ENCODE assay signal across 15 cellular contexts in genomic region chr2:99571609-99572344, GRCh38.
DNase-seq lines count a peak whose midpoint lies in the region; ATAC-seq and TF ChIP-seq lines count a peak whose summit lies in the region.
"Had no signal": no experiment of that assay in that cellular context is flagged by ENCODE, and none has a peak within 500 bp of the region (broad histone marks: within the 10 kb centered on the region; RNA-seq: fewer than 3 reads in every experiment).

No MANE protein-coding gene starts in this region.

- TF ChIP-seq CTCF in osteoblast (IDR thresholded peaks at IDR 0.05; ENCODE audit: extremely low read depth, low read depth, low read length), result no peak
- TF ChIP-seq CTCF in SK-N-SH (IDR thresholded peaks at IDR 0.05), result no peak

- no peak for ATAC-seq in GM19397 (IDR thresholded peaks at IDR 0.05; ENCODE audit: unreplicated experiment)
- ATAC-seq: GM12878, lower lobe of right lung had no signal

- no peak overlapping the region for H2BK12ac ChIP-seq in trophoblast cell (ENCODE audit: low read length)

- no peak overlapping the region for H4K91ac ChIP-seq in trophoblast cell (ENCODE audit: low read depth, low read length)

- whole genome bisulfite sequencing in SK-N-SH (ENCODE audit: low lambda C conversion rate), result 34% methylated on average over 5 of the region's 5 CpGs
- no CpG with 5 or more reads among the region's 5 CpGs for whole genome bisulfite sequencing in trophoblast cell (ENCODE audit: extremely low coverage, insufficient coverage, insufficient read length)

- H3K27me3 ChIP-seq in osteoblast (ENCODE audit: insufficient read depth, low read length) (no peaks in the 10 kb centered on the region), SK-N-SH (ENCODE audit: insufficient read depth) (no peaks in the 10 kb centered on the region), trophoblast cell (ENCODE audit: insufficient read depth, low read length) (no peaks in the 10 kb centered on the region)
- H3K27me3 ChIP-seq: pancreas had no signal

- H3F3A ChIP-seq in SK-N-SH (replicated peaks; ENCODE audit: insufficient read depth), result no peaks in the 10 kb centered on the region

- H2AK5ac ChIP-seq in trophoblast cell (ENCODE audit: low read length), result no peak overlapping the region

- CTCF ChIA-PET in SK-N-SH (lab: Yijun Ruan, JAX), result interaction anchor here (1.1 to 2.1 kb wide), 3 partner anchors 12 to 689 kb away, joined by 4 to 14 read pairs (median 5); no protein-coding TSS in a partner anchor

- no peaks in the 10 kb centered on the region for H3K79me1 ChIP-seq in trophoblast cell (ENCODE audit: low read length)

- H3K14ac ChIP-seq in trophoblast cell (ENCODE audit: low read length), result no peak overlapping the region

- H3K18ac ChIP-seq in trophoblast cell (ENCODE audit: low read length), result no peak overlapping the region

- H3K36me3 ChIP-seq in osteoblast (ENCODE audit: insufficient read depth, low read length) (no peaks in the 10 kb centered on the region), SK-N-SH (replicated peaks in 1 of 2; ENCODE audit: control insufficient read depth in 1 of 2, insufficient read depth in 2 of 2, low read length in 1 of 2) (no peaks in the 10 kb centered on the region), trophoblast cell (ENCODE audit: control insufficient read depth in 1 of 2, insufficient read depth in 2 of 2, low read length in 2 of 2) (no peaks in the 10 kb centered on the region)
- H3K36me3 ChIP-seq: pancreas had no signal

- H3K9me2 ChIP-seq in SK-N-SH, result no peaks in the 10 kb centered on the region

- H3K23ac ChIP-seq in trophoblast cell (ENCODE audit: low read length), result no peak overlapping the region

- no peak overlapping the region for H4K8ac ChIP-seq in trophoblast cell (ENCODE audit: low read depth, low read length)

- no peak for TF ChIP-seq RAD21 in SK-N-SH (IDR thresholded peaks at IDR 0.05; ENCODE audit: low read length)

- no peak overlapping the region for H3K4me3 ChIP-seq in osteoblast (ENCODE audit: insufficient read depth, low read length)
- no peak overlapping the region for H3K4me3 ChIP-seq in SK-N-SH (ENCODE audit: low read depth in 2 of 2, low read length in 1 of 2)
- H3K4me3 ChIP-seq in trophoblast cell (ENCODE audit: low read depth, low read length), result no peak overlapping the region
- H3K4me3 ChIP-seq: GM12878, lower lobe of right lung, pancreas had no signal

- DNase-seq in EL (peak; percentile 8), NCI-H1930 (lab: John Stamatoyannopoulos, UW) (peak; percentile 80 to 81), NCI-H82 treated with DMSO at 0.1 percent for 48 hours (lab: John Stamatoyannopoulos, UW; ENCODE audit: unreplicated experiment) (peak; percentile 71), osteoblast (ENCODE audit: insufficient read length, low spot score, missing footprints) (peak; percentile 52), SK-N-SH (no peak), trophoblast cell (no peak), dedifferentiated amniotic fluid mesenchymal stem cell (ENCODE audit: extremely low spot score) (no peak)
- DNase-seq: activated CD4-positive, alpha-beta T cell treated with anti-CD3 and anti-CD28 coated beads, Interleukin-2, amount 50 U/mL, for 48 hours; CD4-positive, alpha-beta memory T cell; lower lobe of right lung; pancreas; T-helper 9 cell had no signal

- POLR2A ChIA-PET in SK-N-SH (lab: Yijun Ruan, JAX), result no interaction called here

- H3K9ac ChIP-seq in SK-N-SH (no peak overlapping the region), trophoblast cell (ENCODE audit: low read length) (no peak overlapping the region)

- H3K4ac ChIP-seq in trophoblast cell (ENCODE audit: low read depth, low read length), result no peak overlapping the region

- H2AFZ ChIP-seq in osteoblast (ENCODE audit: low read length) (no peak overlapping the region), SK-N-SH (ENCODE audit: low read depth) (no peak overlapping the region), trophoblast cell (ENCODE audit: insufficient read depth, low read length, poor library complexity) (no peak overlapping the region)

- H3K9me3 ChIP-seq in osteoblast (ENCODE audit: low read depth, low read length) (no peaks in the 10 kb centered on the region), SK-N-SH (no peaks in the 10 kb centered on the region), trophoblast cell (ENCODE audit: insufficient read depth, low read depth, low read length) (no peaks in the 10 kb centered on the region)
- H3K9me3 ChIP-seq: lower lobe of right lung, pancreas had no signal

- H3K4me1 ChIP-seq in osteoblast (ENCODE audit: insufficient read depth, low read length) (peaks cover 3% of the 10 kb centered on the region), SK-N-SH (ENCODE audit: control insufficient read depth in 1 of 2, insufficient read depth in 2 of 2, low read depth in 1 of 2, low read length in 1 of 2) (no peaks in the 10 kb centered on the region), trophoblast cell (ENCODE audit: control insufficient read depth in 1 of 2, insufficient read depth in 2 of 2, low read length in 2 of 2) (no peaks in the 10 kb centered on the region)
- H3K4me1 ChIP-seq: lower lobe of right lung, pancreas had no signal

- no peak overlapping the region for H3K4me2 ChIP-seq in osteoblast (ENCODE audit: insufficient read depth, low read length)
- no peak overlapping the region for H3K4me2 ChIP-seq in SK-N-SH
- no peak overlapping the region for H3K4me2 ChIP-seq in trophoblast cell (ENCODE audit: low read length)

- H3K79me2 ChIP-seq in osteoblast (ENCODE audit: insufficient read depth, low read length) (no peaks in the 10 kb centered on the region), SK-N-SH (ENCODE audit: insufficient read depth) (no peaks in the 10 kb centered on the region), trophoblast cell (ENCODE audit: control insufficient read depth, insufficient read depth, low read length, poor library complexity) (no peaks in the 10 kb centered on the region)

- no peak overlapping the region for H4K12ac ChIP-seq in trophoblast cell (ENCODE audit: low read depth, low read length)

- H2BK120ac ChIP-seq in trophoblast cell (ENCODE audit: insufficient read depth, low read length, poor library complexity), result no peak overlapping the region

- no peak overlapping the region for H3K27ac ChIP-seq in osteoblast (ENCODE audit: low read depth, low read length)
- no peak overlapping the region for H3K27ac ChIP-seq in SK-N-SH (ENCODE audit: low read depth in 2 of 2, low read length in 1 of 2)
- no peak overlapping the region for H3K27ac ChIP-seq in trophoblast cell (ENCODE audit: low read depth, low read length)
- H3K27ac ChIP-seq: epithelial cell of prostate, lower lobe of right lung, pancreas had no signal

- H4K20me1 ChIP-seq in osteoblast (ENCODE audit: insufficient read depth, low read length) (no peaks in the 10 kb centered on the region), SK-N-SH (ENCODE audit: insufficient read depth) (no peaks in the 10 kb centered on the region)

- TF ChIP-seq EP300 in SK-N-SH (IDR thresholded peaks at IDR 0.05; ENCODE audit: borderline replicate concordance in 1 of 2, low read depth in 1 of 2, low read length in 1 of 2), result no peak

- H2BK5ac ChIP-seq in trophoblast cell (ENCODE audit: low read depth, low read length, poor library complexity), result no peak overlapping the region

TF ChIP-seq in SK-N-SH, 30 proteins besides CTCF, POLR2A, EP300 and RAD21:
- no peak for TF ChIP-seq IRF3 (IDR thresholded peaks at IDR 0.05; ENCODE audit: low read depth, low read length)
- no peak for TF ChIP-seq NFIC (IDR thresholded peaks at IDR 0.05; ENCODE audit: borderline replicate concordance)

Comparison
In these comparisons a context has a peak if more than half of its experiments do, and no peak if none do; other contexts are left out.
1. DNase-seq: peak in EL (single experiment), NCI-H1930 (2 of 2), NCI-H82 treated with DMSO at 0.1 percent for 48 hours (single experiment) and osteoblast (single experiment); none in SK-N-SH (single experiment), trophoblast cell (0 of 2) and dedifferentiated amniotic fluid mesenchymal stem cell (single experiment).